Comparison of ENCODE assay signal across 18 cellular contexts in the genomic region with DNA sequence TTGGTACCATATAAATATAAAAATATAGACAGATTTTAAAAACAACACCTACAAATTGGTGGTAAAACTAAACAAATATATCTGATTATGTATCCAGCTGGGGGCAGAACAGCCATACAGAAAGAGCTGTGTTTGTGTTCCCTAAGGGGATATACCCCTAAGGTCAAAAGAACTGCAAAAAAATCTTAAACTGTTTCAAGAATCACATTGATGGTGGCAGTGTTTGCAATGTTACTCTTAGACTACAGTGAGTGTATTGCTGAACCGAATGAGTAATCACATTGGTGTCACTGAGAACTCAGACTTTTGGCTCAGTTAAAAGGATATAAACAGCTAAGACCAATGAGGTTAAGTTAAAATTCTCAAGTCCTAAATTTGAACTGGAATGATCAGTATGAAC. TPM values are rescaled to one million over a fixed set of nuclear protein-coding genes. Genes with fewer than 3 reads are reported as not detected.
DNase-seq lines count a peak whose midpoint lies in the region; ATAC-seq and TF ChIP-seq lines count a peak whose summit lies in the region.
"Had no signal": no experiment of that assay in that cellular context is flagged by ENCODE, and none has a peak within 500 bp of the region (broad histone marks: within the 10 kb centered on the region; RNA-seq: fewer than 3 reads in every experiment).

No MANE protein-coding gene starts in this region.

- no peak overlapping the region for H3K4ac ChIP-seq in mesenchymal stem cell (ENCODE audit: low read depth in 1 of 2, low read length in 2 of 2)

- CTCF ChIA-PET in WTC11 (lab: Charles Lee) = interaction anchor here (1.4 kb wide), 1 partner anchor 89 kb away, joined by 5 read pairs; no protein-coding TSS in a partner anchor

- POLR2A ChIA-PET in WTC11 (lab: Charles Lee) = no interaction called here

- H2BK5ac ChIP-seq in mesenchymal stem cell (ENCODE audit: low read depth, low read length, poor library complexity, severe bottlenecking) = no peak overlapping the region

- H3K4me2 ChIP-seq in Karpas-422 (ENCODE audit: low read depth, low read length, poor library complexity, severe bottlenecking) = peak overlapping the region; percentile 66
- H3K4me2 ChIP-seq in mesenchymal stem cell (ENCODE audit: low read length, poor library complexity, severe bottlenecking) = no peak overlapping the region

- H3K9me3 ChIP-seq in Karpas-422 (ENCODE audit: low read length) (no peaks in the 10 kb centered on the region), mesenchymal stem cell (ENCODE audit: control insufficient read depth, low read length) (no peaks in the 10 kb centered on the region), right lobe of liver (no peaks in the 10 kb centered on the region)
- H3K9me3 ChIP-seq: left ventricle myocardium inferior had no signal

- 78% methylated on average over 1 of the region's 1 CpG for WGBS in mesenchymal stem cell
- 67% methylated on average over 1 of the region's 1 CpG for WGBS in right lobe of liver (ENCODE audit: insufficient coverage, low coverage, low lambda C conversion rate, missing lambda C conversion rate)
- 55 to 60% methylated on average over 1 of the region's 1 CpG for WGBS in lower leg skin, 2 donors

- intact Hi-C loops in right lobe of liver (cut with DNase I) = no loop called here
- intact Hi-C loops in lower leg skin (cut with DNase I; ENCODE audit: low total_unique reads) = no loop called here

- H2BK15ac ChIP-seq in mesenchymal stem cell (ENCODE audit: low read depth, poor library complexity, severe bottlenecking) = no peak overlapping the region

- H2AFZ ChIP-seq in Karpas-422 (ENCODE audit: low read length) (no peak overlapping the region), mesenchymal stem cell (ENCODE audit: low read depth, low read length) (no peak overlapping the region)

- H3K4me3 ChIP-seq in Karpas-422 (ENCODE audit: low read length) (no peak overlapping the region), mesenchymal stem cell (ENCODE audit: insufficient read depth in 1 of 2, low read depth in 1 of 2, low read length in 2 of 2) (no peak overlapping the region), right lobe of liver (no peak overlapping the region), lower leg skin (ENCODE audit: low read depth, poor library complexity, severe bottlenecking) (no peak overlapping the region)
- H3K4me3 ChIP-seq: cardiac muscle cell, left ventricle myocardium inferior had no signal

- H4K91ac ChIP-seq in mesenchymal stem cell (ENCODE audit: low read length) = no peak overlapping the region

- H3K23ac ChIP-seq in mesenchymal stem cell (ENCODE audit: low read length in 2 of 2) = no peak overlapping the region

- H3K9me3 Mint-ChIP-seq in chondrocyte (ENCODE audit: low read depth) = no peaks in the 10 kb centered on the region
- 0 out of 2 replicates have a peak, but pooled peaks cover 5% of the 10 kb centered on the region for H3K9me3 Mint-ChIP-seq in WTC11

- H4K8ac ChIP-seq in mesenchymal stem cell (ENCODE audit: low read length) = no peak overlapping the region

- H3K14ac ChIP-seq in mesenchymal stem cell (ENCODE audit: low read length in 2 of 2) = no peak overlapping the region

- peaks cover 12% of the 10 kb centered on the region for H3K4me1 Mint-ChIP-seq in chondrocyte (ENCODE audit: low read depth)
- peaks cover 48% of the 10 kb centered on the region for H3K4me1 Mint-ChIP-seq in WTC11

- H2BK120ac ChIP-seq in mesenchymal stem cell (ENCODE audit: low read depth, low read length) = no peak overlapping the region

- H3K27me3 Mint-ChIP-seq in chondrocyte (ENCODE audit: low read depth) = no peaks in the 10 kb centered on the region
- H3K27me3 Mint-ChIP-seq in WTC11 (ENCODE audit: low read depth) = no peaks in the 10 kb centered on the region
- H3K27me3 Mint-ChIP-seq: progenitor cell of endocrine pancreas had no signal

- H3K9me2 ChIP-seq in Karpas-422 (replicated peaks; ENCODE audit: insufficient read depth, low read length) = no peaks in the 10 kb centered on the region

- ATAC-seq in right lobe of liver = no peak
- ATAC-seq in WTC11 = no peak

- H2BK12ac ChIP-seq in mesenchymal stem cell (ENCODE audit: low read length in 2 of 2) = no peak overlapping the region

- H3K4me1 ChIP-seq in Karpas-422 (ENCODE audit: low read length) = peaks cover 37% of the 10 kb centered on the region
- H3K4me1 ChIP-seq in mesenchymal stem cell (ENCODE audit: control insufficient read depth, insufficient read depth, low read depth, low read length) = peaks cover 1% of the 10 kb centered on the region
- no peaks in the 10 kb centered on the region for H3K4me1 ChIP-seq in right lobe of liver
- H3K4me1 ChIP-seq: left ventricle myocardium inferior had no signal

- H3K36me3 Mint-ChIP-seq in chondrocyte (ENCODE audit: low read depth) = no peaks in the 10 kb centered on the region
- H3K36me3 Mint-ChIP-seq in WTC11 = peaks cover 10% of the 10 kb centered on the region

- DNase-seq in AG09319 (ENCODE audit: extremely low read depth, low read depth) (peak; percentile 11), Karpas-422 (peak; percentile 50), chondrocyte (ENCODE audit: low spot score) (no peak), mesenchymal stem cell (peak; percentile 38), right lobe of liver (no peak), WTC11 (ENCODE audit: low spot score) (no peak), NK-92 (lab: John Stamatoyannopoulos, UW; ENCODE audit: unreplicated experiment) (no peak), lower leg skin (ENCODE audit: low spot score in 2 of 2) (no peak)
- DNase-seq: activated naive CD4-positive, alpha-beta T cell; AML-193; H7; left ventricle myocardium inferior; NCI-H2029 treated with DMSO at 0.1 percent for 48 hours; NCI-H524; stimulated activated CD4-positive, alpha-beta T cell treated with anti-CD3 and anti-CD28 coated beads, Interleukin-15, amount 100 ng/mL, for 24 hours; T1000 had no signal

- TF ChIP-seq CTCF in AG09319 (IDR thresholded peaks at IDR 0.05; ENCODE audit: low read depth, low read length) (no peak), chondrocyte (IDR thresholded peaks at IDR 0.05) (peak; percentile 68), right lobe of liver (IDR thresholded peaks at IDR 0.05) (no peak), WTC11 (IDR thresholded peaks at IDR 0.05) (no peak), lower leg skin (IDR thresholded peaks at IDR 0.05) (no peak)

- H3K27me3 ChIP-seq in Karpas-422 (ENCODE audit: low read length) (no peaks in the 10 kb centered on the region), mesenchymal stem cell (ENCODE audit: control insufficient read depth in 1 of 2, insufficient read depth in 1 of 2, low read length in 2 of 2) (no peaks in the 10 kb centered on the region), right lobe of liver (no peaks in the 10 kb centered on the region)
- H3K27me3 ChIP-seq: cardiac muscle cell had no signal

- H3K27ac ChIP-seq in Karpas-422 (ENCODE audit: low read length) (peak overlapping the region; percentile 88), mesenchymal stem cell (ENCODE audit: low read length, poor library complexity, severe bottlenecking) (no peak overlapping the region), right lobe of liver (no peak overlapping the region)
- H3K27ac ChIP-seq: cardiac muscle cell, left ventricle myocardium inferior had no signal

- H3K36me3 ChIP-seq in Karpas-422 (ENCODE audit: insufficient read depth, low read length) (peaks cover 14% of the 10 kb centered on the region), mesenchymal stem cell (ENCODE audit: control insufficient read depth in 1 of 2, insufficient read depth in 2 of 2, low read depth in 1 of 2, low read length in 2 of 2) (peaks cover 0 to 1% of the 10 kb centered on the region in 2 experiments), right lobe of liver (no peaks in the 10 kb centered on the region)
- H3K36me3 ChIP-seq: cardiac muscle cell, left ventricle myocardium inferior had no signal

- peaks cover 10% of the 10 kb centered on the region for H3K79me2 ChIP-seq in Karpas-422 (ENCODE audit: low read length)

- H3K18ac ChIP-seq in mesenchymal stem cell (ENCODE audit: low read depth in 1 of 2, low read length in 2 of 2) = no peak overlapping the region

- TF ChIP-seq POLR2A in right lobe of liver (IDR thresholded peaks at IDR 0.05) (no peak), lower leg skin (IDR thresholded peaks at IDR 0.05) (no peak)

- H4K20me1 ChIP-seq in Karpas-422 (ENCODE audit: insufficient read depth, low read depth, low read length) = no peaks in the 10 kb centered on the region; the same call in 1 of the 2 replicates

- H3K27ac Mint-ChIP-seq in chondrocyte (ENCODE audit: unreplicated experiment) = no peak overlapping the region
- H3K27ac Mint-ChIP-seq in WTC11 = no peak overlapping the region
- H3K27ac Mint-ChIP-seq: progenitor cell of endocrine pancreas had no signal

- H3K4me3 Mint-ChIP-seq in chondrocyte (ENCODE audit: unreplicated experiment) (no peak overlapping the region), WTC11 (no peak overlapping the region)

- no peak overlapping the region for H2AK5ac ChIP-seq in mesenchymal stem cell (ENCODE audit: low read length, severe bottlenecking)

- peaks cover 3% of the 10 kb centered on the region for H3K79me1 ChIP-seq in mesenchymal stem cell (replicated peaks; ENCODE audit: low read length, poor library complexity, severe bottlenecking)

- H3K9ac ChIP-seq in Karpas-422 (ENCODE audit: low read length) = no peak overlapping the region
- H3K9ac ChIP-seq in mesenchymal stem cell (ENCODE audit: low read length) = no peak overlapping the region

TF ChIP-seq in WTC11, 78 proteins besides CTCF, POLR2A, EP300 and RAD21 (continues in another document):
- no peak for TF ChIP-seq SOX15 (CRISPR knock-in tag; IDR thresholded peaks at IDR 0.05)
- no peak for TF ChIP-seq ZNF263 (CRISPR knock-in tag; IDR thresholded peaks at IDR 0.05; ENCODE audit: low read depth)

RNA-seq across cellular contexts. Expression of a gene that starts 27.1 kb away (rescaled TPM):
- total RNA-seq in Karpas-422 (2014; rRNA removed; shearing (Covaris generic); ENCODE audit: low replicate concordance) = 0.87 and 1.7 TPM in 2 replicates
- total RNA-seq in chondrocyte (0.30 to 0.51 TPM (median 0.36 TPM) in 3 replicates), right lobe of liver (under 1 TPM; 0.15 to 0.87 (median 0.67) TPM), WTC11 (2021) (2.6 to 4.7 TPM (median 3.9 TPM) in 3 replicates), lower leg skin (1 to 10 TPM in 2 of 4 donors, under 1 TPM in 2; 0.11 to 1.6 (median 0.92) TPM)
- polyA plus RNA-seq in mesenchymal stem cell (2013, experiment 1 of 2) = 0.51 TPM
- polyA plus RNA-seq in mesenchymal stem cell (2013, experiment 2 of 2) = 0.55 TPM
- total RNA-seq: cardiac muscle cell had no signal

Comparison
In these comparisons a context has a peak if more than half of its experiments do, and no peak if none do; other contexts are left out.
1. DNase-seq: peak in AG09319 (single experiment), Karpas-422 (single experiment) and mesenchymal stem cell (single experiment); none in chondrocyte (single experiment), right lobe of liver (0 of 3), WTC11 (single experiment), NK-92 (single experiment) and lower leg skin (0 of 2).